Comparison of ENCODE assay signal across 26 cellular contexts in genomic region chr4:17072483-17072882, GRCh38.
DNase-seq lines count a peak whose midpoint lies in the region; ATAC-seq and TF ChIP-seq lines count a peak whose summit lies in the region.
"Had no signal": no experiment of that assay in that cellular context is flagged by ENCODE, and none has a peak within 500 bp of the region (broad histone marks: within the 10 kb centered on the region; RNA-seq: fewer than 3 reads in every experiment).

No MANE protein-coding gene starts in this region.

- peak; percentile 59 for ATAC-seq in IMR-90 (ENCODE audit: low read depth)
- ATAC-seq in right lobe of liver, result peak; percentile 59 to 80 (median 63)
- no peak for ATAC-seq in GM21576 (IDR thresholded peaks at IDR 0.05; ENCODE audit: unreplicated experiment)
- ATAC-seq in HG03025 (IDR thresholded peaks at IDR 0.05; ENCODE audit: low FRiP score, unreplicated experiment), result no peak
- ATAC-seq: K562, natural killer cell, T-helper 17 cell had no signal

- WGBS in IMR-90 (ENCODE audit: extremely low coverage in 2 of 2, insufficient read length in 1 of 2), 2 experiments, result 60% methylated on average over 1 of the region's 3 CpGs; no CpG with 5 or more reads in 1 of the 2 experiments
- 19% methylated on average over 3 of the region's 3 CpGs for WGBS in right lobe of liver (ENCODE audit: insufficient coverage, low coverage, low lambda C conversion rate, missing lambda C conversion rate)
- WGBS in esophagus squamous epithelium, 2 donors, result 68 to 80% methylated on average over 3 of the region's 3 CpGs

- POLR2A ChIA-PET in IMR-90 (lab: Charles Lee; ENCODE audit: unreplicated experiment), result no interaction called here

- H4K8ac ChIP-seq in IMR-90 (ENCODE audit: low read depth in 2 of 2, low read length in 2 of 2), result peak overlapping the region; percentile 43 to 61; a peak in 1 of 4 replicates

- H3K9ac ChIP-seq in IMR-90 (ENCODE audit: low read depth, low read length), result no peak overlapping the region

- H3K18ac ChIP-seq in IMR-90 (ENCODE audit: low read depth, low read length), result peak overlapping the region; percentile 77

- no peak overlapping the region; the same call in 1 of the 2 replicates for H3K56ac ChIP-seq in IMR-90 (ENCODE audit: extremely low read depth, insufficient read depth, low read length)

- dilution Hi-C loops in IMR-90 (cut with HindIII; ENCODE audit: low sequenced_read_pairs, unreplicated experiment), result no loop called here

- H3K4ac ChIP-seq in IMR-90 (ENCODE audit: low read depth, low read length), result peak overlapping the region; percentile 71; the same call in 1 of the 2 replicates

- no peak overlapping the region for H2AK9ac ChIP-seq in IMR-90 (replicated peaks; ENCODE audit: low read depth, low read length, poor library complexity)

- TF ChIP-seq POLR2A in IMR-90 (IDR thresholded peaks at IDR 0.05; ENCODE audit: low read depth, low read length) (no peak), right lobe of liver (IDR thresholded peaks at IDR 0.05) (no peak), esophagus squamous epithelium (IDR thresholded peaks at IDR 0.05) (no peak)

- H3K79me2 ChIP-seq in ACC112 (ENCODE audit: control insufficient read depth, insufficient read depth, low read length, unreplicated experiment), result no peaks in the 10 kb centered on the region

- H3K14ac ChIP-seq in IMR-90 (replicated peaks; ENCODE audit: low read depth, low read length), result peak overlapping the region; percentile 10; the same call in 1 of the 2 replicates

- H2AK5ac ChIP-seq in IMR-90 (ENCODE audit: low read depth, low read length), result no peak overlapping the region

- H3K27ac ChIP-seq in ACC112 (ENCODE audit: low read depth, low read length), result no peak overlapping the region
- no peak overlapping the region for H3K27ac ChIP-seq in IMR-90 (ENCODE audit: insufficient read depth, low read length)
- H3K27ac ChIP-seq in right lobe of liver, result no peak overlapping the region
- no peak overlapping the region for H3K27ac ChIP-seq in esophagus squamous epithelium
- H3K27ac ChIP-seq: cardiac muscle cell, transverse colon had no signal

- no peaks in the 10 kb centered on the region for H3K27me3 ChIP-seq in ACC112 (ENCODE audit: insufficient read depth, low read length)
- no peaks in the 10 kb centered on the region for H3K27me3 ChIP-seq in IMR-90 (ENCODE audit: control insufficient read depth, insufficient read depth, low read length)
- H3K27me3 ChIP-seq in right lobe of liver, result no peaks in the 10 kb centered on the region
- no peaks in the 10 kb centered on the region for H3K27me3 ChIP-seq in esophagus squamous epithelium
- H3K27me3 ChIP-seq: cardiac muscle cell, transverse colon had no signal

- TF ChIP-seq RAD21 in IMR-90 (IDR thresholded peaks at IDR 0.05; ENCODE audit: low read length), result no peak

- peak overlapping the region; percentile 74 for H2BK120ac ChIP-seq in IMR-90 (ENCODE audit: low read depth, low read length)

- H3K9me3 ChIP-seq in IMR-90 (ENCODE audit: control insufficient read depth, insufficient read depth, low read length) (peaks cover 3% of the 10 kb centered on the region; the same call in 1 of the 2 replicates), right lobe of liver (no peaks in the 10 kb centered on the region), esophagus squamous epithelium (no peaks in the 10 kb centered on the region)
- H3K9me3 ChIP-seq: transverse colon had no signal

- peaks cover 5% of the 10 kb centered on the region for H3K9me1 ChIP-seq in IMR-90 (ENCODE audit: insufficient read depth, low read length)

- BruUV-seq in IMR-90 (replicated peaks; lab: Mats Ljungman, UMichigan), result no TSS peak

- H3K4me2 ChIP-seq in IMR-90 (ENCODE audit: low read depth, low read length), result no peak overlapping the region

- peak overlapping the region; percentile 74; the same call in 2 of the 3 replicates for H2BK15ac ChIP-seq in IMR-90 (ENCODE audit: low read depth, low read length)

- peak overlapping the region; percentile 78; the same call in 1 of the 2 replicates for H2BK20ac ChIP-seq in IMR-90 (ENCODE audit: low read depth, low read length)

- in situ Hi-C loops in IMR-90 (cut with MboI; ENCODE audit: low sequenced_read_pairs), result no loop called here

- H3K4me1 ChIP-seq in ACC112 (ENCODE audit: control insufficient read depth, insufficient read depth, low read length, unreplicated experiment), result peaks cover 19% of the 10 kb centered on the region
- peaks cover 18% of the 10 kb centered on the region for H3K4me1 ChIP-seq in IMR-90 (ENCODE audit: control insufficient read depth, insufficient read depth, low read length)
- H3K4me1 ChIP-seq in right lobe of liver, result no peaks in the 10 kb centered on the region
- H3K4me1 ChIP-seq in esophagus squamous epithelium, result peaks cover 14 to 20% (median 17%) of the 10 kb centered on the region in 3 donors

- DNase-seq in IMR-90 (peak; percentile 42), fibroblast of the aortic adventitia (ENCODE audit: low read depth) (peak; percentile 71), right lobe of liver (no peak), esophagus squamous epithelium (lab: John Stamatoyannopoulos, UW) (no peak), NCI-H2081 (lab: John Stamatoyannopoulos, UW) (no peak)
- DNase-seq: ACHN; activated CD4-positive, alpha-beta memory T cell treated with anti-CD3 and anti-CD28 coated beads for 36 hours; activated CD4-positive, CD25-positive, alpha-beta regulatory T cell treated with anti-CD3 and anti-CD28 coated beads, Interleukin-2, amount 50 U/mL, for 72 hours; activated CD8-positive, alpha-beta memory T cell treated with anti-CD3 and anti-CD28 coated beads, Interleukin-2, amount 50 U/mL, for 4 hours; activated naive CD4-positive, alpha-beta T cell treated with anti-CD3 and anti-CD28 coated beads, Interleukin-2, amount 10 ng/mL, durations not matched to agents 7 days and 5 days; H9; midbrain; natural killer cell; NCI-H1105; NCI-H1930; NCI-H2227 treated with DMSO at 0.1 percent for 48 hours; NCI-H69; small intestine; stimulated activated CD4-positive, alpha-beta T cell treated with anti-CD3 and anti-CD28 coated beads, Interleukin-2, amount 100 ng/mL, for 24 hours; T-helper 17 cell; transverse colon had no signal

- no peak for TF ChIP-seq CTCF in IMR-90 (conservative IDR thresholded peaks at IDR 0.05; ENCODE audit: low read depth, low read length)
- TF ChIP-seq CTCF in fibroblast of the aortic adventitia (IDR thresholded peaks at IDR 0.05; ENCODE audit: insufficient read depth, low read length), result no peak
- TF ChIP-seq CTCF in right lobe of liver (IDR thresholded peaks at IDR 0.05), result no peak
- TF ChIP-seq CTCF in esophagus squamous epithelium (IDR thresholded peaks at IDR 0.05), result no peak

- H3K4me3 ChIP-seq in ACC112 (ENCODE audit: low read depth, low read length) (no peak overlapping the region), IMR-90 (ENCODE audit: insufficient read depth, low read depth, low read length) (no peak overlapping the region), fibroblast of the aortic adventitia (ENCODE audit: low read depth, low read length) (no peak overlapping the region), right lobe of liver (no peak overlapping the region), esophagus squamous epithelium (no peak overlapping the region)
- H3K4me3 ChIP-seq: cardiac muscle cell, K562, transverse colon had no signal

- H3K79me1 ChIP-seq in IMR-90 (ENCODE audit: low read depth in 1 of 2, low read length in 2 of 2), result 0 out of 4 replicates have a peak, but pooled peaks cover 0 to 2% of the 10 kb centered on the region in 2 experiments

- CTCF ChIA-PET in IMR-90 (lab: Yijun Ruan, JAX), result no interaction called here

- H4K91ac ChIP-seq in IMR-90 (ENCODE audit: insufficient read depth, low read depth, low read length), result peak overlapping the region; percentile 67

- H2AFZ ChIP-seq in ACC112 (ENCODE audit: low read length, unreplicated experiment), result peak overlapping the region; percentile 21
- peak overlapping the region; percentile 45 for H2AFZ ChIP-seq in IMR-90 (replicated peaks; ENCODE audit: low read length, poor library complexity)

- H4K20me1 ChIP-seq in IMR-90 (ENCODE audit: insufficient read depth, low read length), result no peaks in the 10 kb centered on the region

- peak overlapping the region; percentile 80; the same call in 1 of the 2 replicates for H4K5ac ChIP-seq in IMR-90 (ENCODE audit: low read depth, low read length)

- peak overlapping the region; percentile 65; the same call in 1 of the 2 replicates for H3K23ac ChIP-seq in IMR-90 (ENCODE audit: low read depth, low read length)

- intact Hi-C loops in IMR-90 (cut with micrococcal nuclease), result loop anchor here (5.0 kb wide), 1 partner anchor 115 kb away; no protein-coding TSS in a partner anchor
- intact Hi-C loops in right lobe of liver (cut with DNase I), result no loop called here
- intact Hi-C loops in esophagus squamous epithelium (cut with DNase I), result no loop called here

- H2BK5ac ChIP-seq in IMR-90 (ENCODE audit: low read depth, low read length, poor library complexity, severe bottlenecking), result peak overlapping the region; percentile 61

- H3K36me3 ChIP-seq in ACC112 (ENCODE audit: insufficient read depth, low read length) (no peaks in the 10 kb centered on the region), IMR-90 (ENCODE audit: control insufficient read depth, insufficient read depth, low read length) (no peaks in the 10 kb centered on the region), right lobe of liver (no peaks in the 10 kb centered on the region), esophagus squamous epithelium (no peaks in the 10 kb centered on the region)
- H3K36me3 ChIP-seq: cardiac muscle cell, transverse colon had no signal

TF ChIP-seq in IMR-90, 13 proteins besides CTCF, POLR2A, EP300 and RAD21 (continues in another document):
- no peak for TF ChIP-seq SMC3 (IDR thresholded peaks at IDR 0.05; ENCODE audit: low read depth, low read length)
- no peak for TF ChIP-seq MXI1 (IDR thresholded peaks at IDR 0.05; ENCODE audit: borderline replicate concordance, low read depth, low read length)
- TF ChIP-seq MAZ (IDR thresholded peaks at IDR 0.05; ENCODE audit: borderline replicate concordance, low read depth, low read length), result no peak
- TF ChIP-seq CEBPB (IDR thresholded peaks at IDR 0.05; ENCODE audit: low read depth, low read length), result no peak
- no peak for TF ChIP-seq RCOR1 (IDR thresholded peaks at IDR 0.05; ENCODE audit: insufficient replicate concordance, low read length)
- TF ChIP-seq, protein P1, sequence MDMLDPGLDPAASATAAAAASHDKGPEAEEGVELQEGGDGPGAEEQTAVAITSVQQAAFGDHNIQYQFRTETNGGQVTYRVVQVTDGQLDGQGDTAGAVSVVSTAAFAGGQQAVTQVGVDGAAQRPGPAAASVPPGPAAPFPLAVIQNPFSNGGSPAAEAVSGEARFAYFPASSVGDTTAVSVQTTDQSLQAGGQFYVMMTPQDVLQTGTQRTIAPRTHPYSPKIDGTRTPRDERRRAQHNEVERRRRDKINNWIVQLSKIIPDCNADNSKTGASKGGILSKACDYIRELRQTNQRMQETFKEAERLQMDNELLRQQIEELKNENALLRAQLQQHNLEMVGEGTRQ (IDR thresholded peaks at IDR 0.05; ENCODE audit: low read depth, low read length), result no peak
- no peak for TF ChIP-seq NFE2L2 (IDR thresholded peaks at IDR 0.05; ENCODE audit: low read depth, low read length)
- no peak for TF ChIP-seq RFX5 (IDR thresholded peaks at IDR 0.05; ENCODE audit: low read depth, low read length)

Comparison
In these comparisons a context has a peak if more than half of its experiments do, and no peak if none do; other contexts are left out.
1. ATAC-seq: peak in IMR-90 (single experiment) and right lobe of liver (4 of 4); none in GM21576 (single experiment) and HG03025 (single experiment).
2. DNase-seq: peak in IMR-90 (single experiment) and fibroblast of the aortic adventitia (single experiment); none in right lobe of liver (0 of 3), esophagus squamous epithelium (single experiment) and NCI-H2081 (0 of 2).